In genomic region chr5:154858972-154859950, GRCh38 we compare ENCODE assay signal across 8 cellular contexts. TPM values are rescaled to one million over a fixed set of nuclear protein-coding genes. Genes with fewer than 3 reads are reported as not detected.
DNase-seq lines count a peak whose midpoint lies in the region; ATAC-seq and TF ChIP-seq lines count a peak whose summit lies in the region.

No MANE protein-coding gene starts in this region.

- H3K4me2 ChIP-seq in PC-3 (ENCODE audit: low read length) = peak overlapping the region; percentile 95

- H3K27ac ChIP-seq in PC-3 (ENCODE audit: low read length) (no peak overlapping the region), aorta (ENCODE audit: low read depth in 1 of 2, low read length in 2 of 2) (peak overlapping the region; percentile 36 to 90)

- peaks cover 50% of the 10 kb centered on the region for H3K4me1 Mint-ChIP-seq in central memory CD8-positive, alpha-beta T cell
- peaks cover 26% of the 10 kb centered on the region for H3K4me1 Mint-ChIP-seq in mesothelial cell of epicardium

- BruUV-seq in PC-3 (replicated peaks; lab: Mats Ljungman, UMichigan) = TSS peak; percentile 55

- H3K27me3 Mint-ChIP-seq in central memory CD8-positive, alpha-beta T cell = no peaks in the 10 kb centered on the region
- no peaks in the 10 kb centered on the region for H3K27me3 Mint-ChIP-seq in mesothelial cell of epicardium (ENCODE audit: low read depth)

- H3K36me3 ChIP-seq in PC-3 (ENCODE audit: low read depth, low read length) (no peaks in the 10 kb centered on the region; the same call in 1 of the 2 replicates), aorta (ENCODE audit: control insufficient read depth in 1 of 2, insufficient read depth in 2 of 2, low read length in 1 of 2) (no peaks in the 10 kb centered on the region)

- peak overlapping the region; percentile 81 for H3K9ac ChIP-seq in PC-3 (ENCODE audit: low read length)

- ATAC-seq in GM18867 (IDR thresholded peaks at IDR 0.05; ENCODE audit: unreplicated experiment) (peak; percentile 20), PC-3 (no peak), aorta (ENCODE audit: low FRiP score) (no peak)
- ATAC-seq in central memory CD8-positive, alpha-beta T cell (replicated peaks; ENCODE audit: extremely low read depth, poor library complexity, severe bottlenecking) = no peak

- peak overlapping the region; percentile 93 for H3K4me3 Mint-ChIP-seq in central memory CD8-positive, alpha-beta T cell
- H3K4me3 Mint-ChIP-seq in mesothelial cell of epicardium = peak overlapping the region; percentile 92

- peaks cover 38% of the 10 kb centered on the region for H3K36me3 Mint-ChIP-seq in central memory CD8-positive, alpha-beta T cell (ENCODE audit: insufficient read depth)
- H3K36me3 Mint-ChIP-seq in mesothelial cell of epicardium = peaks cover 14% of the 10 kb centered on the region

- POLR2A ChIA-PET in PC-3 (lab: Charles Lee; ENCODE audit: unreplicated experiment) = interaction anchor here (0.6 kb wide), 2 partner anchors 39 to 176 kb away, joined by 3 to 15 read pairs; no protein-coding TSS in a partner anchor

- peak overlapping the region; percentile 98 for H3K27ac Mint-ChIP-seq in central memory CD8-positive, alpha-beta T cell (ENCODE audit: low read depth)
- peak overlapping the region; percentile 99 for H3K27ac Mint-ChIP-seq in mesothelial cell of epicardium

- intact Hi-C loops in PC-3 (cut with micrococcal nuclease) = loop anchor here (1.0 to 5.0 kb wide), 3 partner anchors 47 to 104 kb away; partner anchors contain the start of genes LARP1 and MRPL22
- intact Hi-C loops in aorta (cut with DNase I) = loop anchor here (1.0 to 5.0 kb wide), 2 partner anchors 97 to 104 kb away; partner anchors contain the start of gene LARP1 (in 1 of the 2)

- H3K4me3 ChIP-seq in PC-3 (ENCODE audit: low read length) (peak overlapping the region; percentile 93), aorta (ENCODE audit: low read length in 2 of 2) (peak overlapping the region; percentile 80 to 89)

- no peak for TF ChIP-seq CTCF in PC-3 (conservative IDR thresholded peaks at IDR 0.05; ENCODE audit: low read depth, low read length)
- TF ChIP-seq CTCF in mesothelial cell of epicardium (IDR thresholded peaks at IDR 0.05; ENCODE audit: unreplicated experiment) = no peak

- CTCF ChIA-PET in PC-3 (lab: Charles Lee) = interaction anchor here (0.6 kb wide), 1 partner anchor 89 kb away, joined by 5 read pairs; no protein-coding TSS in a partner anchor

- no peaks in the 10 kb centered on the region for H4K20me1 ChIP-seq in PC-3 (ENCODE audit: low read length)

- WGBS in aorta, 2 donors = 1 to 2% methylated on average over 26 of the region's 26 CpGs

- no peaks in the 10 kb centered on the region for H3F3A ChIP-seq in PC-3 (ENCODE audit: low read length, unreplicated experiment)

- DNase-seq in A172 (ENCODE audit: low spot score) (peak; percentile 22), PC-3 (peak; percentile 14), mesothelial cell of epicardium (ENCODE audit: low spot score in 2 of 2, unreplicated experiment in 2 of 2) (no peak), aorta (no peak), DMS79 (lab: John Stamatoyannopoulos, UW) (no peak), NCI-H2227 (lab: John Stamatoyannopoulos, UW; ENCODE audit: unreplicated experiment) (no peak)
- DNase-seq in central memory CD8-positive, alpha-beta T cell (ENCODE audit: low spot score in 2 of 2) = no peak

- H3K9me3 Mint-ChIP-seq in central memory CD8-positive, alpha-beta T cell = no peaks in the 10 kb centered on the region
- H3K9me3 Mint-ChIP-seq in mesothelial cell of epicardium = no peaks in the 10 kb centered on the region

- H3K4me1 ChIP-seq in PC-3 (ENCODE audit: insufficient read depth, low read length) (peaks cover 11% of the 10 kb centered on the region; the same call in 1 of the 2 replicates), aorta (ENCODE audit: control insufficient read depth in 1 of 2, insufficient read depth in 2 of 2, low read length in 2 of 2) (peaks cover 2 to 4% of the 10 kb centered on the region in 2 donors)

- no peaks in the 10 kb centered on the region for H3K9me2 ChIP-seq in PC-3 (replicated peaks; ENCODE audit: low read length)

- peaks cover 55% of the 10 kb centered on the region for H3K79me2 ChIP-seq in PC-3 (ENCODE audit: low read length)

- H3K9me3 ChIP-seq in PC-3 (ENCODE audit: low read length) = no peaks in the 10 kb centered on the region
- H3K9me3 ChIP-seq in aorta (ENCODE audit: control insufficient read depth, low read length) = no peaks in the 10 kb centered on the region

- H3K27me3 ChIP-seq in PC-3 (ENCODE audit: low read length) (no peaks in the 10 kb centered on the region), aorta (ENCODE audit: control insufficient read depth in 1 of 2, insufficient read depth in 2 of 2, low read length in 1 of 2) (no peaks in the 10 kb centered on the region)

- peak overlapping the region; percentile 76 for H2AFZ ChIP-seq in PC-3 (ENCODE audit: low read length)

RNA-seq across cellular contexts. Expression of gene CNOT8, which starts 0.8 kb away (rescaled TPM):
- 82.7 and 85.0 TPM in 2 replicates for total RNA-seq in A172 (2014; rRNA removed; shearing (Covaris generic))
- total RNA-seq in PC-3 (2014; rRNA removed) = 26.2 and 34.2 TPM in 2 replicates
- total RNA-seq in mesothelial cell of epicardium = 54.4 to 58.3 TPM (median 54.6 TPM) in 3 replicates
- 10 to 100 TPM; 43.9 to 47.9 TPM for total RNA-seq in aorta
- 10 to 100 TPM; 39.7 to 48.6 TPM for polyA plus RNA-seq in aorta

RNA-seq across cellular contexts. Expression of gene FAXDC2, which starts 8.9 kb away (rescaled TPM):
- total RNA-seq in A172 (2014; rRNA removed; shearing (Covaris generic)) = 1.8 and 3.5 TPM in 2 replicates
- not detected in 2 replicates for total RNA-seq in PC-3 (2014; rRNA removed)
- total RNA-seq in mesothelial cell of epicardium = 30.6 to 33.9 TPM (median 33.8 TPM) in 3 replicates
- total RNA-seq in aorta = 10 to 100 TPM; 20.0 to 36.3 TPM
- polyA plus RNA-seq in aorta = 10 to 100 TPM; 14.0 to 46.8 TPM

Comparison
In these comparisons a context has a peak if more than half of its experiments do, and no peak if none do; other contexts are left out.
1. DNase-seq: peak in A172 (single experiment) and PC-3 (single experiment); none in central memory CD8-positive, alpha-beta T cell (0 of 2), mesothelial cell of epicardium (0 of 2), aorta (0 of 2), DMS79 (single experiment) and NCI-H2227 (single experiment).